25 cellular contexts compared by ENCODE assay signal in genomic region chr16:81654346-81654745, GRCh38.
DNase-seq lines count a peak whose midpoint lies in the region; ATAC-seq and TF ChIP-seq lines count a peak whose summit lies in the region.
"Had no signal": no experiment of that assay in that cellular context is flagged by ENCODE, and none has a peak within 500 bp of the region (broad histone marks: within the 10 kb centered on the region; RNA-seq: fewer than 3 reads in every experiment).

No MANE protein-coding gene starts in this region.

- no peak for DNase-seq in CD8-positive, alpha-beta memory T cell
- DNase-seq in Karpas-422 (peak; percentile 35), sigmoid colon (no peak), upper lobe of right lung (no peak), NCI-H1105 treated with DMSO at 0.1 percent for 48 hours (lab: John Stamatoyannopoulos, UW) (no peak), OCI-M1 (lab: John Stamatoyannopoulos, UW) (no peak), BE2C (no peak)
- DNase-seq: ACHN; activated CD4-positive, alpha-beta T cell treated with anti-CD3 and anti-CD28 coated beads for 1 hour; activated CD8-positive, alpha-beta T cell treated with anti-CD3 and anti-CD28 coated beads for 36 hours; activated gamma-delta T cell treated with Interleukin-2 at 50 U/mL for 16 hours; activated T-cell treated with anti-CD3 and anti-CD28 coated beads for 4 hours; amygdala; Calu3; cortex of kidney; DND-41; kidney glomerular epithelial cell; NCI-H446; posterior cingulate gyrus; stimulated activated CD8-positive, alpha-beta memory T cell treated with anti-CD3 and anti-CD28 coated beads, Interleukin-4, amount 100 ng/mL, for 48 hours; T-cell had no signal

- H2AFZ ChIP-seq in Karpas-422 (ENCODE audit: low read length) = no peak overlapping the region

- no peak overlapping the region for H3K9ac ChIP-seq in Karpas-422 (ENCODE audit: low read length)

- TF ChIP-seq CTCF in brain (conservative IDR thresholded peaks at IDR 0.05) = no peak
- TF ChIP-seq CTCF in sigmoid colon (IDR thresholded peaks at IDR 0.05) = no peak
- no peak for TF ChIP-seq CTCF in upper lobe of right lung (IDR thresholded peaks at IDR 0.05)
- TF ChIP-seq CTCF in BE2C (IDR thresholded peaks at IDR 0.05; ENCODE audit: low read depth, low read length) = no peak

- no peak for TF ChIP-seq POLR2A in sigmoid colon (IDR thresholded peaks at IDR 0.05)

- H3K4me1 ChIP-seq in CD8-positive, alpha-beta memory T cell (ENCODE audit: insufficient read depth, low read length) = no peaks in the 10 kb centered on the region
- H3K4me1 ChIP-seq in Karpas-422 (ENCODE audit: low read length) (no peaks in the 10 kb centered on the region), sigmoid colon (peaks cover 0 to 89% (median 73%) of the 10 kb centered on the region in 4 donors), upper lobe of right lung (peaks cover 9% of the 10 kb centered on the region), BE2C (no peaks in the 10 kb centered on the region)

- no peaks in the 10 kb centered on the region for H3K27me3 ChIP-seq in CD8-positive, alpha-beta memory T cell (ENCODE audit: insufficient read depth, low read length, poor library complexity, severe bottlenecking)
- no peaks in the 10 kb centered on the region for H3K27me3 ChIP-seq in Karpas-422 (ENCODE audit: low read length)
- no peaks in the 10 kb centered on the region for H3K27me3 ChIP-seq in sigmoid colon
- no peaks in the 10 kb centered on the region for H3K27me3 ChIP-seq in upper lobe of right lung
- no peaks in the 10 kb centered on the region for H3K27me3 ChIP-seq in BE2C
- H3K27me3 ChIP-seq: cardiac muscle cell, SJSA1 had no signal

- peaks cover 31% of the 10 kb centered on the region for H3K36me3 ChIP-seq in CD8-positive, alpha-beta memory T cell (ENCODE audit: insufficient read depth, low read length)
- H3K36me3 ChIP-seq in Karpas-422 (ENCODE audit: insufficient read depth, low read length) (no peaks in the 10 kb centered on the region), sigmoid colon (peaks cover 0 to 21% (median 4%) of the 10 kb centered on the region in 4 donors), upper lobe of right lung (peaks cover 30% of the 10 kb centered on the region), BE2C (peaks cover 3% of the 10 kb centered on the region)
- H3K36me3 ChIP-seq: cardiac muscle cell had no signal

- no peaks in the 10 kb centered on the region for H3K79me2 ChIP-seq in Karpas-422 (ENCODE audit: low read length)

- H3K4me3 ChIP-seq in CD8-positive, alpha-beta memory T cell (ENCODE audit: low read length) = no peak overlapping the region
- no peak overlapping the region for H3K4me3 ChIP-seq in Karpas-422 (ENCODE audit: low read length)
- no peak overlapping the region for H3K4me3 ChIP-seq in sigmoid colon
- H3K4me3 ChIP-seq in upper lobe of right lung = no peak overlapping the region
- H3K4me3 ChIP-seq in BE2C (ENCODE audit: low read depth, low read length) = no peak overlapping the region
- H3K4me3 ChIP-seq: cardiac muscle cell, SJSA1 had no signal

- H3K4me1 Mint-ChIP-seq in CD8-positive, alpha-beta memory T cell = peaks cover 3 to 12% (median 8%) of the 10 kb centered on the region in 3 donors
- peaks cover 91% of the 10 kb centered on the region for H3K4me1 Mint-ChIP-seq in brain

- no peaks in the 10 kb centered on the region for H3K27me3 Mint-ChIP-seq in CD8-positive, alpha-beta memory T cell
- no peaks in the 10 kb centered on the region for H3K27me3 Mint-ChIP-seq in brain
- H3K27me3 Mint-ChIP-seq: activated CD8-positive, alpha-beta T cell treated with anti-CD3 and anti-CD28 coated beads for 36 hours; T-cell had no signal

- POLR2A ChIA-PET in CD8-positive, alpha-beta memory T cell (lab: Charles Lee) = no interaction called here

- no peak for TF ChIP-seq EP300 in sigmoid colon (IDR thresholded peaks at IDR 0.05)

- intact Hi-C loops in sigmoid colon (cut with DNase I) (loop anchor here (5.0 kb wide), 1 partner anchor 207 kb away; no protein-coding TSS in a partner anchor), upper lobe of right lung (cut with DNase I) (no loop called here)

- no peaks in the 10 kb centered on the region for H3K9me2 ChIP-seq in Karpas-422 (replicated peaks; ENCODE audit: insufficient read depth, low read length)

- no peaks in the 10 kb centered on the region; the same call in 1 of the 2 replicates for H4K20me1 ChIP-seq in Karpas-422 (ENCODE audit: insufficient read depth, low read depth, low read length)

- H3K9me3 Mint-ChIP-seq in CD8-positive, alpha-beta memory T cell = no peaks in the 10 kb centered on the region
- no peaks in the 10 kb centered on the region for H3K9me3 Mint-ChIP-seq in brain
- H3K9me3 Mint-ChIP-seq: activated CD8-positive, alpha-beta T cell treated with anti-CD3 and anti-CD28 coated beads for 36 hours; T-cell had no signal

- 85 to 87% methylated on average over 1 of the region's 1 CpG for WGBS in sigmoid colon, 2 donors

- H3K9me3 ChIP-seq in CD8-positive, alpha-beta memory T cell (ENCODE audit: low read length) = no peaks in the 10 kb centered on the region
- H3K9me3 ChIP-seq in Karpas-422 (ENCODE audit: low read length) = no peaks in the 10 kb centered on the region
- no peaks in the 10 kb centered on the region for H3K9me3 ChIP-seq in sigmoid colon
- no peaks in the 10 kb centered on the region for H3K9me3 ChIP-seq in upper lobe of right lung
- no peaks in the 10 kb centered on the region for H3K9me3 ChIP-seq in BE2C
- H3K9me3 ChIP-seq: SJSA1 had no signal

- H3K36me3 Mint-ChIP-seq in CD8-positive, alpha-beta memory T cell = peaks cover 0 to 74% (median 3%) of the 10 kb centered on the region in 3 donors
- H3K36me3 Mint-ChIP-seq in brain = peaks cover 44% of the 10 kb centered on the region

- CTCF ChIA-PET in CD8-positive, alpha-beta memory T cell (lab: Charles Lee) = no interaction called here

- no peak overlapping the region for H3K27ac ChIP-seq in CD8-positive, alpha-beta memory T cell (ENCODE audit: low read depth, low read length)
- H3K27ac ChIP-seq in Karpas-422 (ENCODE audit: low read length) = no peak overlapping the region
- peak overlapping the region in 3 of 4 donors; percentile 77 to 90 (median 87) for H3K27ac ChIP-seq in sigmoid colon
- H3K27ac ChIP-seq in upper lobe of right lung = no peak overlapping the region
- H3K27ac ChIP-seq: C4-2B, cardiac muscle cell, SJSA1 had no signal

- H3K27ac Mint-ChIP-seq in CD8-positive, alpha-beta memory T cell = peak overlapping the region in 5 of 8 donors; percentile 9 to 78 (median 72)
- H3K27ac Mint-ChIP-seq in brain = peak overlapping the region; percentile 45 to 82 (median 64)
- H3K27ac Mint-ChIP-seq: activated CD8-positive, alpha-beta T cell treated with anti-CD3 and anti-CD28 coated beads for 36 hours had no signal

- H3K4me2 ChIP-seq in Karpas-422 (ENCODE audit: low read depth, low read length, poor library complexity, severe bottlenecking) = no peak overlapping the region

- H3K4me3 Mint-ChIP-seq in CD8-positive, alpha-beta memory T cell = no peak overlapping the region
- H3K4me3 Mint-ChIP-seq in brain = no peak overlapping the region
- H3K4me3 Mint-ChIP-seq: activated CD8-positive, alpha-beta T cell treated with anti-CD3 and anti-CD28 coated beads for 36 hours; T-cell had no signal

- no peak for ATAC-seq in upper lobe of right lung
- ATAC-seq: activated CD8-positive, alpha-beta T cell treated with anti-CD3 and anti-CD28 coated beads for 36 hours; T-cell had no signal

Comparison
In these comparisons a context has a peak if more than half of its experiments do, and no peak if none do; other contexts are left out.
1. H3K27ac ChIP-seq: peak in sigmoid colon (3 of 4); none in CD8-positive, alpha-beta memory T cell (single experiment), Karpas-422 (single experiment) and upper lobe of right lung (single experiment).